ENCODE assay signal across 1 cellular context in the genomic region with DNA sequence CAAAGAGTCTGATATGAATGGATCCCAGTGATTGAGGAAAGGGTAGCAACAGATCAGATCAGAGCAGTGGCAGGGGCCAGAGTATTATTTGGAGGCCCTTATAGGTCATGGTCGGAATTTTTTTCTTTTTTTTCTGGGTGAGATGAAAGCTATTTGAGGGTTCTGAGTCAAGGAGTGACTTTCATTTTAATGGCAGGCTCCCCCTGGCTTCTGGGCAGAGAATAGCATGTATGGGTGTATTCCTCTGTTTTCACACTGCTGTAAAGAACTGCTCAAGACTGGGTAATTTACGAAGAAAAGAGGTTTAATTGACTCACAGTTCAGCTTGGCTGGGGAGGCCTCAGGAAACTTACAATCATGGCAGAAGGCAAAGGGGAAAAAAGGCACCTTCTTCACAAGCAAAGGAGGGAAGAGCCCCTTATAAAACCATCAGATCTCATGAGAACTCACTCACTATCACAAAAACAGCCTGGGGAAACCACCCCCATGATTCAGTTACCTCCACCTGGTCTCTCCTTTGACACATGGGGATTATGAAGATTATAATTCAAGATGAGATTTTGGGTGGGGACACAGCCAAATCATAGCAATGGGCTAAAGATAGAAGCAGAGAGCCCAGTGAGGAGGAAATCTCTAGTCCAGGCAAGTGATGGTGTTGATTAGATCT.
A peak's percentile ranks its signal among the peaks of the same experiment; 100 is the strongest.
TF ChIP-seq lines count a peak whose summit lies in the region.

No MANE protein-coding gene starts in this region.

TF ChIP-seq in K562, 482 proteins besides CTCF, POLR2A, EP300 and RAD21 (continues in another document):
- no peak for TF ChIP-seq PML (IDR thresholded peaks at IDR 0.05; ENCODE audit: low read length)
- peak; percentile 45; the same call in 1 of the 2 replicates for TF ChIP-seq SMC3 (conservative IDR thresholded peaks at IDR 0.05; ENCODE audit: insufficient read depth, low read depth, low read length)
- no peak for TF ChIP-seq PHB2 (IDR thresholded peaks at IDR 0.05; ENCODE audit: low read depth)
- peak; percentile 67; the same call in 1 of the 2 replicates for TF ChIP-seq ZNF384 (IDR thresholded peaks at IDR 0.05; ENCODE audit: low read depth, low read length)
- TF ChIP-seq ZNF232 (CRISPR knock-in tag; IDR thresholded peaks at IDR 0.05): no peak
- TF ChIP-seq, protein P1, sequence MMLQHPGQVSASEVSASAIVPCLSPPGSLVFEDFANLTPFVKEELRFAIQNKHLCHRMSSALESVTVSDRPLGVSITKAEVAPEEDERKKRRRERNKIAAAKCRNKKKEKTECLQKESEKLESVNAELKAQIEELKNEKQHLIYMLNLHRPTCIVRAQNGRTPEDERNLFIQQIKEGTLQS (IDR thresholded peaks at IDR 0.05): peak; percentile 60
- TF ChIP-seq, protein P1 (CRISPR knock-in tag; conservative IDR thresholded peaks at IDR 0.05): no peak
- TF ChIP-seq, protein P2, sequence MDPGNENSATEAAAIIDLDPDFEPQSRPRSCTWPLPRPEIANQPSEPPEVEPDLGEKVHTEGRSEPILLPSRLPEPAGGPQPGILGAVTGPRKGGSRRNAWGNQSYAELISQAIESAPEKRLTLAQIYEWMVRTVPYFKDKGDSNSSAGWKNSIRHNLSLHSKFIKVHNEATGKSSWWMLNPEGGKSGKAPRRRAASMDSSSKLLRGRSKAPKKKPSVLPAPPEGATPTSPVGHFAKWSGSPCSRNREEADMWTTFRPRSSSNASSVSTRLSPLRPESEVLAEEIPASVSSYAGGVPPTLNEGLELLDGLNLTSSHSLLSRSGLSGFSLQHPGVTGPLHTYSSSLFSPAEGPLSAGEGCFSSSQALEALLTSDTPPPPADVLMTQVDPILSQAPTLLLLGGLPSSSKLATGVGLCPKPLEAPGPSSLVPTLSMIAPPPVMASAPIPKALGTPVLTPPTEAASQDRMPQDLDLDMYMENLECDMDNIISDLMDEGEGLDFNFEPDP (CRISPR knock-in tag; IDR thresholded peaks at IDR 0.05): no peak
- no peak for TF ChIP-seq SAFB2 (IDR thresholded peaks at IDR 0.05; ENCODE audit: borderline replicate concordance, low read depth, low read length, severe bottlenecking)
- TF ChIP-seq, protein P3, sequence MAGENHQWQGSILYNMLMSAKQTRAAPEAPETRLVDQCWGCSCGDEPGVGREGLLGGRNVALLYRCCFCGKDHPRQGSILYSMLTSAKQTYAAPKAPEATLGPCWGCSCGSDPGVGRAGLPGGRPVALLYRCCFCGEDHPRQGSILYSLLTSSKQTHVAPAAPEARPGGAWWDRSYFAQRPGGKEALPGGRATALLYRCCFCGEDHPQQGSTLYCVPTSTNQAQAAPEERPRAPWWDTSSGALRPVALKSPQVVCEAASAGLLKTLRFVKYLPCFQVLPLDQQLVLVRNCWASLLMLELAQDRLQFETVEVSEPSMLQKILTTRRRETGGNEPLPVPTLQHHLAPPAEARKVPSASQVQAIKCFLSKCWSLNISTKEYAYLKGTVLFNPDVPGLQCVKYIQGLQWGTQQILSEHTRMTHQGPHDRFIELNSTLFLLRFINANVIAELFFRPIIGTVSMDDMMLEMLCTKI (IDR thresholded peaks at IDR 0.05; ENCODE audit: partially characterized antibody): no peak
- TF ChIP-seq, protein P4, sequence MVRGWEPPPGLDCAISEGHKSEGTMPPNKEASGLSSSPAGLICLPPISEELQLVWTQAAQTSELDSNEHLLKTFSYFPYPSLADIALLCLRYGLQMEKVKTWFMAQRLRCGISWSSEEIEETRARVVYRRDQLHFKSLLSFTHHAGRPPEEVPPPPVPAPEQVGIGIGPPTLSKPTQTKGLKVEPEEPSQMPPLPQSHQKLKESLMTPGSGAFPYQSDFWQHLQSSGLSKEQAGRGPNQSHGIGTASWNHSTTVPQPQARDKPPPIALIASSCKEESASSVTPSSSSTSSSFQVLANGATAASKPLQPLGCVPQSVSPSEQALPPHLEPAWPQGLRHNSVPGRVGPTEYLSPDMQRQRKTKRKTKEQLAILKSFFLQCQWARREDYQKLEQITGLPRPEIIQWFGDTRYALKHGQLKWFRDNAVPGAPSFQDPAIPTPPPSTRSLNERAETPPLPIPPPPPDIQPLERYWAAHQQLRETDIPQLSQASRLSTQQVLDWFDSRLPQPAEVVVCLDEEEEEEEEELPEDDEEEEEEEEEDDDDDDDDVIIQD (CRISPR knock-in tag; IDR thresholded peaks at IDR 0.05): no peak
- TF ChIP-seq, protein P5, sequence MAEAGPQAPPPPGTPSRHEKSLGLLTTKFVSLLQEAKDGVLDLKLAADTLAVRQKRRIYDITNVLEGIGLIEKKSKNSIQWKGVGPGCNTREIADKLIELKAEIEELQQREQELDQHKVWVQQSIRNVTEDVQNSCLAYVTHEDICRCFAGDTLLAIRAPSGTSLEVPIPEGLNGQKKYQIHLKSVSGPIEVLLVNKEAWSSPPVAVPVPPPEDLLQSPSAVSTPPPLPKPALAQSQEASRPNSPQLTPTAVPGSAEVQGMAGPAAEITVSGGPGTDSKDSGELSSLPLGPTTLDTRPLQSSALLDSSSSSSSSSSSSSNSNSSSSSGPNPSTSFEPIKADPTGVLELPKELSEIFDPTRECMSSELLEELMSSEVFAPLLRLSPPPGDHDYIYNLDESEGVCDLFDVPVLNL (CRISPR knock-in tag; IDR thresholded peaks at IDR 0.05; ENCODE audit: low read depth): no peak
- TF ChIP-seq CREB1 (IDR thresholded peaks at IDR 0.05): no peak
- TF ChIP-seq CREB1 (CRISPR knock-in tag; IDR thresholded peaks at IDR 0.05): no peak
- TF ChIP-seq MAZ (CRISPR knock-in tag; conservative IDR thresholded peaks at IDR 0.05 in 1 of 2, IDR thresholded peaks at IDR 0.05 in 1 of 2): no peak
- TF ChIP-seq, protein P6, sequence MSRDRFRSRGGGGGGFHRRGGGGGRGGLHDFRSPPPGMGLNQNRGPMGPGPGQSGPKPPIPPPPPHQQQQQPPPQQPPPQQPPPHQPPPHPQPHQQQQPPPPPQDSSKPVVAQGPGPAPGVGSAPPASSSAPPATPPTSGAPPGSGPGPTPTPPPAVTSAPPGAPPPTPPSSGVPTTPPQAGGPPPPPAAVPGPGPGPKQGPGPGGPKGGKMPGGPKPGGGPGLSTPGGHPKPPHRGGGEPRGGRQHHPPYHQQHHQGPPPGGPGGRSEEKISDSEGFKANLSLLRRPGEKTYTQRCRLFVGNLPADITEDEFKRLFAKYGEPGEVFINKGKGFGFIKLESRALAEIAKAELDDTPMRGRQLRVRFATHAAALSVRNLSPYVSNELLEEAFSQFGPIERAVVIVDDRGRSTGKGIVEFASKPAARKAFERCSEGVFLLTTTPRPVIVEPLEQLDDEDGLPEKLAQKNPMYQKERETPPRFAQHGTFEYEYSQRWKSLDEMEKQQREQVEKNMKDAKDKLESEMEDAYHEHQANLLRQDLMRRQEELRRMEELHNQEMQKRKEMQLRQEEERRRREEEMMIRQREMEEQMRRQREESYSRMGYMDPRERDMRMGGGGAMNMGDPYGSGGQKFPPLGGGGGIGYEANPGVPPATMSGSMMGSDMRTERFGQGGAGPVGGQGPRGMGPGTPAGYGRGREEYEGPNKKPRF (IDR thresholded peaks at IDR 0.05; ENCODE audit: low read depth, low read length): no peak
- no peak for TF ChIP-seq RBM34 (IDR thresholded peaks at IDR 0.05; ENCODE audit: borderline replicate concordance, insufficient read depth, low read length)
- TF ChIP-seq KDM5B (IDR thresholded peaks at IDR 0.05; ENCODE audit: insufficient replicate concordance, low read depth, low read length): no peak
- TF ChIP-seq, protein P7, sequence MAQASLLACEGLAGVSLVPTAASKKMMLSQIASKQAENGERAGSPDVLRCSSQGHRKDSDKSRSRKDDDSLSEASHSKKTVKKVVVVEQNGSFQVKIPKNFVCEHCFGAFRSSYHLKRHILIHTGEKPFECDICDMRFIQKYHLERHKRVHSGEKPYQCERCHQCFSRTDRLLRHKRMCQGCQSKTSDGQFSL (CRISPR knock-in tag; IDR thresholded peaks at IDR 0.05): no peak
- TF ChIP-seq, protein P7 (tag; IDR thresholded peaks at IDR 0.05): no peak
- TF ChIP-seq SPI1 (IDR thresholded peaks at IDR 0.05; ENCODE audit: borderline replicate concordance, low read depth, low read length): no peak
- TF ChIP-seq ZNF766 (CRISPR knock-in tag; conservative IDR thresholded peaks at IDR 0.05): peak; percentile 90
- TF ChIP-seq, protein P8, sequence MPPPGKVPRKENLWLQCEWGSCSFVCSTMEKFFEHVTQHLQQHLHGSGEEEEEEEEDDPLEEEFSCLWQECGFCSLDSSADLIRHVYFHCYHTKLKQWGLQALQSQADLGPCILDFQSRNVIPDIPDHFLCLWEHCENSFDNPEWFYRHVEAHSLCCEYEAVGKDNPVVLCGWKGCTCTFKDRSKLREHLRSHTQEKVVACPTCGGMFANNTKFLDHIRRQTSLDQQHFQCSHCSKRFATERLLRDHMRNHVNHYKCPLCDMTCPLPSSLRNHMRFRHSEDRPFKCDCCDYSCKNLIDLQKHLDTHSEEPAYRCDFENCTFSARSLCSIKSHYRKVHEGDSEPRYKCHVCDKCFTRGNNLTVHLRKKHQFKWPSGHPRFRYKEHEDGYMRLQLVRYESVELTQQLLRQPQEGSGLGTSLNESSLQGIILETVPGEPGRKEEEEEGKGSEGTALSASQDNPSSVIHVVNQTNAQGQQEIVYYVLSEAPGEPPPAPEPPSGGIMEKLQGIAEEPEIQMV (tag; conservative IDR thresholded peaks at IDR 0.05; ENCODE audit: low read depth): no peak
- peak; percentile 94 for TF ChIP-seq MEF2A (IDR thresholded peaks at IDR 0.05; ENCODE audit: control insufficient read depth, low read depth, low read length)
- TF ChIP-seq SRSF7 (optimal IDR thresholded peaks at IDR 0.05; ENCODE audit: low read depth, low read length): no peak
- TF ChIP-seq ZNF316 (IDR thresholded peaks at IDR 0.05): 0 out of 2 replicates have a peak, but pooled peaks have one; percentile 2
- no peak for TF ChIP-seq ILK (tag; IDR thresholded peaks at IDR 0.05; ENCODE audit: borderline replicate concordance, low read depth)
- no peak for TF ChIP-seq HDAC8 (tag; IDR thresholded peaks at IDR 0.05)
- TF ChIP-seq NFE2 (IDR thresholded peaks at IDR 0.05; ENCODE audit: low read depth): peak; percentile 57; the same call in 1 of the 2 replicates
- TF ChIP-seq, protein P9, sequence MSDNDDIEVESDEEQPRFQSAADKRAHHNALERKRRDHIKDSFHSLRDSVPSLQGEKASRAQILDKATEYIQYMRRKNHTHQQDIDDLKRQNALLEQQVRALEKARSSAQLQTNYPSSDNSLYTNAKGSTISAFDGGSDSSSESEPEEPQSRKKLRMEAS (CRISPR knock-in tag; IDR thresholded peaks at IDR 0.05): no peak
- TF ChIP-seq SMAD1 (IDR thresholded peaks at IDR 0.05; ENCODE audit: low read depth, low read length, partially characterized antibody): no peak
- TF ChIP-seq, protein P10, sequence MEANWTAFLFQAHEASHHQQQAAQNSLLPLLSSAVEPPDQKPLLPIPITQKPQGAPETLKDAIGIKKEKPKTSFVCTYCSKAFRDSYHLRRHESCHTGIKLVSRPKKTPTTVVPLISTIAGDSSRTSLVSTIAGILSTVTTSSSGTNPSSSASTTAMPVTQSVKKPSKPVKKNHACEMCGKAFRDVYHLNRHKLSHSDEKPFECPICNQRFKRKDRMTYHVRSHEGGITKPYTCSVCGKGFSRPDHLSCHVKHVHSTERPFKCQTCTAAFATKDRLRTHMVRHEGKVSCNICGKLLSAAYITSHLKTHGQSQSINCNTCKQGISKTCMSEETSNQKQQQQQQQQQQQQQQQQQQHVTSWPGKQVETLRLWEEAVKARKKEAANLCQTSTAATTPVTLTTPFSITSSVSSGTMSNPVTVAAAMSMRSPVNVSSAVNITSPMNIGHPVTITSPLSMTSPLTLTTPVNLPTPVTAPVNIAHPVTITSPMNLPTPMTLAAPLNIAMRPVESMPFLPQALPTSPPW (CRISPR knock-in tag; IDR thresholded peaks at IDR 0.05): no peak
- TF ChIP-seq, protein P11, sequence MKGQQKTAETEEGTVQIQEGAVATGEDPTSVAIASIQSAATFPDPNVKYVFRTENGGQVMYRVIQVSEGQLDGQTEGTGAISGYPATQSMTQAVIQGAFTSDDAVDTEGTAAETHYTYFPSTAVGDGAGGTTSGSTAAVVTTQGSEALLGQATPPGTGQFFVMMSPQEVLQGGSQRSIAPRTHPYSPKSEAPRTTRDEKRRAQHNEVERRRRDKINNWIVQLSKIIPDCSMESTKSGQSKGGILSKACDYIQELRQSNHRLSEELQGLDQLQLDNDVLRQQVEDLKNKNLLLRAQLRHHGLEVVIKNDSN (CRISPR knock-in tag; IDR thresholded peaks at IDR 0.05): no peak
- no peak for TF ChIP-seq ZNF77 (CRISPR knock-in tag; IDR thresholded peaks at IDR 0.05)
- no peak for TF ChIP-seq ZC3H11A (IDR thresholded peaks at IDR 0.05; ENCODE audit: low read depth, low read length)
- no peak for TF ChIP-seq ZNF174 (CRISPR knock-in tag; IDR thresholded peaks at IDR 0.05)
- no peak for TF ChIP-seq HNRNPK (IDR thresholded peaks at IDR 0.05; ENCODE audit: low read depth, low read length, poor library complexity, severe bottlenecking)
- no peak for TF ChIP-seq POLR2G (IDR thresholded peaks at IDR 0.05; ENCODE audit: low read depth, low read length)
- TF ChIP-seq, protein P12, sequence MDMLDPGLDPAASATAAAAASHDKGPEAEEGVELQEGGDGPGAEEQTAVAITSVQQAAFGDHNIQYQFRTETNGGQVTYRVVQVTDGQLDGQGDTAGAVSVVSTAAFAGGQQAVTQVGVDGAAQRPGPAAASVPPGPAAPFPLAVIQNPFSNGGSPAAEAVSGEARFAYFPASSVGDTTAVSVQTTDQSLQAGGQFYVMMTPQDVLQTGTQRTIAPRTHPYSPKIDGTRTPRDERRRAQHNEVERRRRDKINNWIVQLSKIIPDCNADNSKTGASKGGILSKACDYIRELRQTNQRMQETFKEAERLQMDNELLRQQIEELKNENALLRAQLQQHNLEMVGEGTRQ (CRISPR knock-in tag; IDR thresholded peaks at IDR 0.05): no peak
- no peak for TF ChIP-seq PHB (CRISPR knock-in tag; IDR thresholded peaks at IDR 0.05)
- TF ChIP-seq ETS2 (tag; IDR thresholded peaks at IDR 0.05; ENCODE audit: borderline replicate concordance, poor library complexity, severe bottlenecking): no peak
- TF ChIP-seq SRSF1 (IDR thresholded peaks at IDR 0.05; ENCODE audit: low read depth, low read length): no peak
- no peak for TF ChIP-seq ZFP1 (CRISPR knock-in tag; IDR thresholded peaks at IDR 0.05)
- TF ChIP-seq KAT8 (IDR thresholded peaks at IDR 0.05; ENCODE audit: low read depth): no peak
- TF ChIP-seq JUND (IDR thresholded peaks at IDR 0.05; ENCODE audit: borderline replicate concordance, low read depth, low read length): 0 out of 2 replicates have a peak, but pooled peaks have one; percentile 23
- no peak for TF ChIP-seq JUND (tag; IDR thresholded peaks at IDR 0.05; ENCODE audit: borderline replicate concordance, low read depth, low read length)
- no peak for TF ChIP-seq ZFP36 (IDR thresholded peaks at IDR 0.05; ENCODE audit: low read depth, low read length, partially characterized antibody)
- no peak for TF ChIP-seq CHD2 (IDR thresholded peaks at IDR 0.05; ENCODE audit: low read depth, low read length)
- TF ChIP-seq CTBP1 (IDR thresholded peaks at IDR 0.05; ENCODE audit: borderline replicate concordance): no peak
- TF ChIP-seq ZNF239 (CRISPR knock-in tag; IDR thresholded peaks at IDR 0.05): no peak
- no peak for TF ChIP-seq PCBP1 (IDR thresholded peaks at IDR 0.05; ENCODE audit: low read depth, low read length, poor library complexity, severe bottlenecking)
- no peak for TF ChIP-seq XRCC3 (IDR thresholded peaks at IDR 0.05)
- no peak for TF ChIP-seq POLR3A (IDR thresholded peaks at IDR 0.05; ENCODE audit: borderline replicate concordance, extremely low read depth, insufficient read depth, insufficient read length)
- TF ChIP-seq XRCC4 (IDR thresholded peaks at IDR 0.05; ENCODE audit: extremely low read depth, insufficient read depth, insufficient read length): no peak
